22 cellular contexts compared by ENCODE assay signal in genomic region chr13:88526186-88526852, GRCh38.
DNase-seq lines count a peak whose midpoint lies in the region; ATAC-seq, FAIRE-seq and TF ChIP-seq lines count a peak whose summit lies in the region.
"Had no signal": no experiment of that assay in that cellular context is flagged by ENCODE, and none has a peak within 500 bp of the region (broad histone marks: within the 10 kb centered on the region; RNA-seq: fewer than 3 reads in every experiment).

No MANE protein-coding gene starts in this region.

- no peak for ATAC-seq in HG02642 (IDR thresholded peaks at IDR 0.05; ENCODE audit: poor library complexity, unreplicated experiment)
- ATAC-seq: activated CD8-positive, alpha-beta T cell treated with anti-CD3 and anti-CD28 coated beads, Interleukin-2, amount 10 ng/mL, durations not matched to agents 7 days and 5 days; left lobe of liver; stimulated activated naive CD8-positive, alpha-beta T cell treated with anti-CD3 and anti-CD28 coated beads, Interleukin-15, Interleukin-2, amounts not matched to agents 100 U/mL and 50 U/mL, for 24 hours; T-helper 17 cell had no signal

- no peak for TF ChIP-seq POLR2A in GM12892 (IDR thresholded peaks at IDR 0.05; ENCODE audit: low read depth, low read length)

- DNase-seq in DMS53 (lab: John Stamatoyannopoulos, UW) (peak; percentile 5), DMS53 treated with DMSO at 0.1 percent for 48 hours (lab: John Stamatoyannopoulos, UW; ENCODE audit: unreplicated experiment) (no peak), NCI-H345 treated with DMSO at 0.1 percent for 48 hours (lab: John Stamatoyannopoulos, UW; ENCODE audit: unreplicated experiment) (peak; percentile 62), iPS DF 4.7 (ENCODE audit: extremely low read depth, low spot score) (peak; percentile 22), retina (peak; percentile 58), NCI-H128 (lab: John Stamatoyannopoulos, UW; ENCODE audit: unreplicated experiment) (no peak), GM12892 (ENCODE audit: insufficient read length) (no peak)
- DNase-seq: activated CD8-positive, alpha-beta T cell treated with anti-CD3 and anti-CD28 coated beads, Interleukin-2, amount 10 ng/mL, durations not matched to agents 7 days and 5 days; activated T-cell treated with anti-CD3 and anti-CD28 coated beads for 4 hours; anterior cingulate cortex; colonic mucosa; effector CD8-positive, alpha-beta T cell; GM23248; head of caudate nucleus; NCI-H1105; NCI-H774; SK-N-SH; stimulated activated naive CD8-positive, alpha-beta T cell treated with anti-CD3 and anti-CD28 coated beads, Interleukin-15, Interleukin-2, amounts not matched to agents 100 U/mL and 50 U/mL, for 24 hours; T-helper 17 cell; testis had no signal

- FAIRE-seq in GM12892 (lab: Jason Lieb, UNC) = no peak

Comparison
In these comparisons a context has a peak if more than half of its experiments do, and no peak if none do; other contexts are left out.
1. DNase-seq: peak in DMS53 (single experiment), NCI-H345 treated with DMSO at 0.1 percent for 48 hours (single experiment), iPS DF 4.7 (single experiment) and retina (single experiment); none in DMS53 treated with DMSO at 0.1 percent for 48 hours (single experiment), NCI-H128 (single experiment) and GM12892 (single experiment).